8 cellular contexts compared by ENCODE assay signal in genomic region chr5:154783774-154784460, GRCh38. TPM values are rescaled to one million over a fixed set of nuclear protein-coding genes. Genes with fewer than 3 reads are reported as not detected.
DNase-seq lines count a peak whose midpoint lies in the region; ATAC-seq and TF ChIP-seq lines count a peak whose summit lies in the region.

No MANE protein-coding gene starts in this region.

- POLR2A ChIA-PET in OCI-LY7 (lab: Charles Lee) = interaction anchor here (0.6 kb wide), 1 partner anchor 25 kb away, joined by 8 read pairs; no protein-coding TSS in a partner anchor

- H3K4me3 ChIP-seq in BLaER1 (no peak overlapping the region), gastroesophageal sphincter (no peak overlapping the region), BE2C (ENCODE audit: low read depth, low read length) (no peak overlapping the region), OCI-LY7 (ENCODE audit: low read depth, low read length, poor library complexity, severe bottlenecking) (no peak overlapping the region), H7 (ENCODE audit: insufficient read depth, low read depth, low read length) (no peak overlapping the region)

- no peaks in the 10 kb centered on the region for H3K9me3 ChIP-seq in BLaER1
- H3K9me3 ChIP-seq in gastroesophageal sphincter = no peaks in the 10 kb centered on the region
- no peaks in the 10 kb centered on the region for H3K9me3 ChIP-seq in BE2C
- H3K9me3 ChIP-seq in OCI-LY7 (ENCODE audit: low read length) = no peaks in the 10 kb centered on the region

- H4K20me1 ChIP-seq in BLaER1 = peaks cover 100% of the 10 kb centered on the region
- H4K20me1 ChIP-seq in OCI-LY7 (ENCODE audit: insufficient read depth, low read length) = peaks cover 48% of the 10 kb centered on the region

- H3K27ac ChIP-seq in BLaER1 (0 out of 2 replicates have a peak overlapping the region, but pooled peaks have one; percentile 11), gastroesophageal sphincter (peak overlapping the region in 2 of 4 donors; percentile 10 to 15), OCI-LY7 (ENCODE audit: low read depth, low read length, poor library complexity, severe bottlenecking) (no peak overlapping the region)

- TF ChIP-seq CTCF in gastroesophageal sphincter (IDR thresholded peaks at IDR 0.05) (no peak), BE2C (IDR thresholded peaks at IDR 0.05; ENCODE audit: low read depth, low read length) (no peak), OCI-LY7 (conservative IDR thresholded peaks at IDR 0.05; ENCODE audit: low read length) (no peak)

- H3K36me3 ChIP-seq in BLaER1 (peaks cover 52% of the 10 kb centered on the region), gastroesophageal sphincter (no peaks in the 10 kb centered on the region), BE2C (peaks cover 18% of the 10 kb centered on the region), OCI-LY7 (ENCODE audit: insufficient read depth, low read length) (peaks cover 89% of the 10 kb centered on the region), H7 (replicated peaks; ENCODE audit: control insufficient read depth, insufficient read depth, low read length) (peaks cover 1% of the 10 kb centered on the region; the same call in 1 of the 2 replicates)

- H2AFZ ChIP-seq in OCI-LY7 (ENCODE audit: low read length) = no peak overlapping the region

- H3K27me3 ChIP-seq in BLaER1 (no peaks in the 10 kb centered on the region), gastroesophageal sphincter (no peaks in the 10 kb centered on the region), BE2C (no peaks in the 10 kb centered on the region), H7 (ENCODE audit: control insufficient read depth, insufficient read depth, low read length) (no peaks in the 10 kb centered on the region)

- H3K9me2 ChIP-seq in OCI-LY7 (ENCODE audit: insufficient read depth, low read length) = no peaks in the 10 kb centered on the region

- no peak for TF ChIP-seq EP300 in gastroesophageal sphincter (IDR thresholded peaks at IDR 0.05)

- BruUV-seq in OCI-LY7 (replicated peaks; lab: Mats Ljungman, UMichigan) = no TSS peak

- H3K4me2 ChIP-seq in BLaER1 = peak overlapping the region; percentile 70
- H3K4me2 ChIP-seq in OCI-LY7 (ENCODE audit: low read length) = no peak overlapping the region

- CTCF ChIA-PET in OCI-LY7 (lab: Charles Lee; ENCODE audit: unreplicated experiment) = no interaction called here

- ATAC-seq in GM21381 (IDR thresholded peaks at IDR 0.05; ENCODE audit: unreplicated experiment) = peak; percentile 55
- ATAC-seq in HG03521 (IDR thresholded peaks at IDR 0.05; ENCODE audit: unreplicated experiment) = peak; percentile 58
- ATAC-seq in gastroesophageal sphincter = peak; percentile 44
- ATAC-seq in HG03469 (IDR thresholded peaks at IDR 0.05; ENCODE audit: unreplicated experiment) = no peak

- peaks cover 100% of the 10 kb centered on the region for H3K4me1 ChIP-seq in BLaER1
- H3K4me1 ChIP-seq in gastroesophageal sphincter = peaks cover 6 to 100% (median 57%) of the 10 kb centered on the region in 3 donors
- H3K4me1 ChIP-seq in BE2C = peaks cover 12% of the 10 kb centered on the region
- H3K4me1 ChIP-seq in OCI-LY7 (ENCODE audit: insufficient read depth, low read length, poor library complexity, severe bottlenecking) = peaks cover 5% of the 10 kb centered on the region

- 75 to 77% methylated on average over 4 to 7 of the region's 11 CpGs for WGBS in gastroesophageal sphincter (ENCODE audit: low coverage in 1 of 2), 2 donors

- H3K9ac ChIP-seq in BLaER1 = peak overlapping the region; percentile 51; the same call in 1 of the 2 replicates

- intact Hi-C loops in OCI-LY7 (cut with micrococcal nuclease; ENCODE audit: unreplicated experiment) = no loop called here

- no peak for TF ChIP-seq POLR2A in gastroesophageal sphincter (IDR thresholded peaks at IDR 0.05)

- DNase-seq in BE2C (no peak), OCI-LY7 (ENCODE audit: low spot score) (no peak), H7 (no peak)

- H3K79me2 ChIP-seq in OCI-LY7 (ENCODE audit: insufficient read depth, low read depth, low read length) = peaks cover 100% of the 10 kb centered on the region

RNA-seq across cellular contexts. Expression of gene LARP1, which starts 28.7 kb away (rescaled TPM):
- total RNA-seq in gastroesophageal sphincter (100 to 1,000 TPM in 1 of 4 donors, 10 to 100 TPM in 3; 64.6 to 118 (median 80.1) TPM), OCI-LY7 (2022) (274 and 300 TPM in 2 replicates)
- 265 TPM for polyA plus RNA-seq in BE2C (2012; ENCODE audit: insufficient read depth, insufficient read length, low read depth)
- 66.2 and 71.1 TPM in 2 replicates for total RNA-seq in OCI-LY7 (2014; rRNA removed; shearing (Covaris generic))
- 134 and 136 TPM in 2 replicates for total RNA-seq in H7 (2014; rRNA removed; shearing (Covaris generic))
